ENCODE assay signal across 14 cellular contexts in the genomic region with DNA sequence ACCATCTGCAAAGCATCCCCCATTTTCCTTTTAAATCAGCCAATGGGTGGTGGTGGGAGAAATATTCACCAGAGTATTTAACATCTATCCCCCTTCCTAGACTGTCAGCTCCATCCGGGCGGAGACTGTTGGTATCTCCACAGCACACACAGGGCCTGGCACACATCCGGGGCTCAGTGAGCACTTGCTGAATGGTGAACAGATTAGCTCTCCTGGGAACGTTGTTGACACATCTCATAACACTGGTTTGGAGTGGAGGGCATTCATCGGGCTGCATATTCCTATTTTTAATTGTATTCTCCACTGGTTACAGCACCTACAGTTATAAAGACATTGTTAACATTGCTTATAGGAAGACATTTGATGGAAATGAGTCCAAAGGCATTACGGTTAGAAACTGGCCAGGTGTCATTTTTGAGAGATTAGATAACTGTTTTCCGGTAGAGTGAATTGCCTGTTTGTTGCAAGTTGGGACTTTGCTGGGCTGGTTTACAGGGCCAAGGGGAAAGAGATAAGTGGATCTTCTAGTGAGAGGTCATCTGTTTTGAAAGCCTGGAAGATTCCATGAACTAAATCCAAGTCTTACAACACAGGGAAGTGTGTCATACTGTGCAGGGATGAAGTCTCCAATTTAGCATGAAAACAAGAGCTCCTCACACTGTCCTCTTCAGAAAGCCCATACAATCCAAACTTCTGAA.
DNase-seq lines count a peak whose midpoint lies in the region; ATAC-seq and TF ChIP-seq lines count a peak whose summit lies in the region.
"Had no signal": no experiment of that assay in that cellular context is flagged by ENCODE, and none has a peak within 500 bp of the region (broad histone marks: within the 10 kb centered on the region; RNA-seq: fewer than 3 reads in every experiment).

No MANE protein-coding gene starts in this region.

- no TSS peak for BruUV-seq in MCF 10A (replicated peaks; lab: Mats Ljungman, UMichigan)

- H3K27me3 Mint-ChIP-seq in MCF 10A (ENCODE audit: insufficient read depth, unreplicated experiment) = no peaks in the 10 kb centered on the region
- H3K27me3 Mint-ChIP-seq in activated CD4-positive, alpha-beta T cell treated with anti-CD3 and anti-CD28 coated beads, Interleukin-2, amount 10 ng/mL, durations not matched to agents 24 days and 14 days = peaks cover 16% of the 10 kb centered on the region

- H3K79me2 ChIP-seq in hepatocyte = peaks cover 40% of the 10 kb centered on the region

- no peaks in the 10 kb centered on the region for H3K9me3 Mint-ChIP-seq in MCF 10A (ENCODE audit: unreplicated experiment)
- no peaks in the 10 kb centered on the region for H3K9me3 Mint-ChIP-seq in activated CD4-positive, alpha-beta T cell treated with anti-CD3 and anti-CD28 coated beads, Interleukin-2, amount 10 ng/mL, durations not matched to agents 24 days and 14 days
- H3K9me3 Mint-ChIP-seq: neural crest cell; T-helper 1 cell treated with Interleukin-12 subunit alpha and Interleukin-12 subunit beta and Interleukin-4 antibody, amounts not matched to agents 30 μg/mL and 1 μg/mL, for 36 hours had no signal

- peak overlapping the region in 3 of 5 donors; percentile 52 to 81 (median 65) for H3K9ac ChIP-seq in subcutaneous abdominal adipose tissue (ENCODE audit: low read length in 5 of 5)

- no peaks in the 10 kb centered on the region for H3K9me2 ChIP-seq in hepatocyte (replicated peaks; ENCODE audit: insufficient read depth)

- peak overlapping the region; percentile 37 for H3K4me2 ChIP-seq in hepatocyte

- H4K20me1 ChIP-seq in hepatocyte (ENCODE audit: insufficient read depth, poor library complexity, severe bottlenecking) = no peaks in the 10 kb centered on the region

- H3K27ac Mint-ChIP-seq in MCF 10A (ENCODE audit: low read depth, unreplicated experiment) = peak overlapping the region; percentile 70
- H3K27ac Mint-ChIP-seq in activated CD4-positive, alpha-beta T cell treated with anti-CD3 and anti-CD28 coated beads, Interleukin-2, amount 10 ng/mL, durations not matched to agents 24 days and 14 days = no peak overlapping the region
- H3K27ac Mint-ChIP-seq: activated CD8-positive, alpha-beta memory T cell treated with anti-CD3 and anti-CD28 coated beads, Interleukin-2, amount 10 ng/mL, durations not matched to agents 7 days and 5 days; T-helper 1 cell treated with Interleukin-12 subunit alpha and Interleukin-12 subunit beta and Interleukin-4 antibody, amounts not matched to agents 30 μg/mL and 1 μg/mL, for 36 hours had no signal

- H2AFZ ChIP-seq in hepatocyte = no peak overlapping the region

- peaks cover 21% of the 10 kb centered on the region for H3K4me1 ChIP-seq in hepatocyte (ENCODE audit: insufficient read depth)
- peaks cover 6 to 51% (median 43%) of the 10 kb centered on the region in 5 donors for H3K4me1 ChIP-seq in subcutaneous abdominal adipose tissue (ENCODE audit: control insufficient read depth in 5 of 5, insufficient read depth in 5 of 5, low read length in 5 of 5)

- H3K36me3 ChIP-seq in hepatocyte (replicated peaks; ENCODE audit: insufficient read depth, low read depth) (no peaks in the 10 kb centered on the region), subcutaneous abdominal adipose tissue (ENCODE audit: control insufficient read depth in 5 of 5, insufficient read depth in 5 of 5, low read length in 5 of 5) (peaks cover 0 to 2% (median 0%) of the 10 kb centered on the region in 5 donors)

- POLR2A ChIA-PET in MCF 10A (lab: Yijun Ruan, JAX) = interaction anchor here (0.6 to 6.5 kb wide), 9 partner anchors 8 to 361 kb away, joined by 3 to 30 read pairs (median 5); a partner anchor contains a TSS

- H3K36me3 Mint-ChIP-seq in MCF 10A (ENCODE audit: insufficient read depth, unreplicated experiment) = peaks cover 78% of the 10 kb centered on the region
- H3K36me3 Mint-ChIP-seq in activated CD4-positive, alpha-beta T cell treated with anti-CD3 and anti-CD28 coated beads, Interleukin-2, amount 10 ng/mL, durations not matched to agents 24 days and 14 days (ENCODE audit: low read depth) = no peaks in the 10 kb centered on the region
- H3K36me3 Mint-ChIP-seq: activated CD8-positive, alpha-beta memory T cell treated with anti-CD3 and anti-CD28 coated beads, Interleukin-2, amount 10 ng/mL, durations not matched to agents 7 days and 5 days had no signal

- DNase-seq in HuH-7.5 (ENCODE audit: low spot score) = peak; percentile 46
- peak; percentile 69 for DNase-seq in MCF 10A (ENCODE audit: unreplicated experiment)
- DNase-seq in hepatocyte (ENCODE audit: low spot score) = peak; percentile 65
- DNase-seq in COR-L47 (lab: John Stamatoyannopoulos, UW) = no peak
- no peak for DNase-seq in NCI-H524 treated with DMSO at 0.1 percent for 48 hours (lab: John Stamatoyannopoulos, UW)
- DNase-seq in activated CD4-positive, alpha-beta T cell treated with anti-CD3 and anti-CD28 coated beads, Interleukin-2, amount 10 ng/mL, durations not matched to agents 24 days and 14 days = no peak
- DNase-seq: activated CD8-positive, alpha-beta memory T cell treated with anti-CD3 and anti-CD28 coated beads, Interleukin-2, amount 10 ng/mL, durations not matched to agents 7 days and 5 days; GDM1; H7; NCI-H446 had no signal

- intact Hi-C loops in MCF 10A (cut with micrococcal nuclease) = no loop called here
- intact Hi-C loops in activated CD4-positive, alpha-beta T cell treated with anti-CD3 and anti-CD28 coated beads, Interleukin-2, amount 10 ng/mL, durations not matched to agents 24 days and 14 days (cut with micrococcal nuclease) = no loop called here

- no peak for ATAC-seq in HG03108 (IDR thresholded peaks at IDR 0.05; ENCODE audit: unreplicated experiment)
- ATAC-seq: activated CD8-positive, alpha-beta memory T cell treated with anti-CD3 and anti-CD28 coated beads, Interleukin-2, amount 10 ng/mL, durations not matched to agents 7 days and 5 days had no signal

- H3K27ac ChIP-seq in hepatocyte = peak overlapping the region; percentile 91
- peak overlapping the region; percentile 97 for H3K27ac ChIP-seq in subcutaneous abdominal adipose tissue (ENCODE audit: low read depth, low read length)

- CTCF ChIA-PET in MCF 10A (lab: Yijun Ruan, JAX) = interaction anchor here (0.7 to 1.9 kb wide), 4 partner anchors 9 to 347 kb away, joined by 3 to 7 read pairs (median 5); no protein-coding TSS in a partner anchor

- H3K4me3 Mint-ChIP-seq in MCF 10A (ENCODE audit: unreplicated experiment) = no peak overlapping the region
- H3K4me3 Mint-ChIP-seq in activated CD4-positive, alpha-beta T cell treated with anti-CD3 and anti-CD28 coated beads, Interleukin-2, amount 10 ng/mL, durations not matched to agents 24 days and 14 days = no peak overlapping the region
- H3K4me3 Mint-ChIP-seq: activated CD8-positive, alpha-beta memory T cell treated with anti-CD3 and anti-CD28 coated beads, Interleukin-2, amount 10 ng/mL, durations not matched to agents 7 days and 5 days; neural crest cell; T-helper 1 cell treated with Interleukin-12 subunit alpha and Interleukin-12 subunit beta and Interleukin-4 antibody, amounts not matched to agents 30 μg/mL and 1 μg/mL, for 36 hours had no signal

- H3K27me3 ChIP-seq in hepatocyte (no peaks in the 10 kb centered on the region), subcutaneous abdominal adipose tissue (ENCODE audit: control insufficient read depth in 5 of 5, insufficient read depth in 4 of 5, low read length in 5 of 5) (no peaks in the 10 kb centered on the region)

- 61% methylated on average over 7 of the region's 7 CpGs for WGBS in hepatocyte (ENCODE audit: low lambda C conversion rate, missing lambda C conversion rate)

- H3K9me3 ChIP-seq in hepatocyte (ENCODE audit: low read depth) (no peaks in the 10 kb centered on the region), subcutaneous abdominal adipose tissue (ENCODE audit: control insufficient read depth in 5 of 5, low read length in 5 of 5) (no peaks in the 10 kb centered on the region)

- TF ChIP-seq CTCF in MCF 10A (IDR thresholded peaks at IDR 0.05; ENCODE audit: unreplicated experiment) = no peak
- no peak for TF ChIP-seq CTCF in hepatocyte (IDR thresholded peaks at IDR 0.05; ENCODE audit: poor library complexity)

- H3K4me3 ChIP-seq in hepatocyte (no peak overlapping the region), subcutaneous abdominal adipose tissue (ENCODE audit: low read depth in 1 of 5, low read length in 5 of 5) (no peak overlapping the region)

- H3K4me1 Mint-ChIP-seq in MCF 10A (ENCODE audit: insufficient read depth, unreplicated experiment) = peaks cover 43% of the 10 kb centered on the region
- H3K4me1 Mint-ChIP-seq in activated CD4-positive, alpha-beta T cell treated with anti-CD3 and anti-CD28 coated beads, Interleukin-2, amount 10 ng/mL, durations not matched to agents 24 days and 14 days = no peaks in the 10 kb centered on the region
- H3K4me1 Mint-ChIP-seq: activated CD8-positive, alpha-beta memory T cell treated with anti-CD3 and anti-CD28 coated beads, Interleukin-2, amount 10 ng/mL, durations not matched to agents 7 days and 5 days; neural crest cell had no signal

Comparison
In these comparisons a context has a peak if more than half of its experiments do, and no peak if none do; other contexts are left out.
1. DNase-seq: peak in HuH-7.5 (single experiment), MCF 10A (single experiment) and hepatocyte (single experiment); none in COR-L47 (single experiment), NCI-H524 treated with DMSO at 0.1 percent for 48 hours (single experiment) and activated CD4-positive, alpha-beta T cell treated with anti-CD3 and anti-CD28 coated beads, Interleukin-2, amount 10 ng/mL, durations not matched to agents 24 days and 14 days (single experiment).